8 cellular contexts compared by ENCODE assay signal in the genomic region with DNA sequence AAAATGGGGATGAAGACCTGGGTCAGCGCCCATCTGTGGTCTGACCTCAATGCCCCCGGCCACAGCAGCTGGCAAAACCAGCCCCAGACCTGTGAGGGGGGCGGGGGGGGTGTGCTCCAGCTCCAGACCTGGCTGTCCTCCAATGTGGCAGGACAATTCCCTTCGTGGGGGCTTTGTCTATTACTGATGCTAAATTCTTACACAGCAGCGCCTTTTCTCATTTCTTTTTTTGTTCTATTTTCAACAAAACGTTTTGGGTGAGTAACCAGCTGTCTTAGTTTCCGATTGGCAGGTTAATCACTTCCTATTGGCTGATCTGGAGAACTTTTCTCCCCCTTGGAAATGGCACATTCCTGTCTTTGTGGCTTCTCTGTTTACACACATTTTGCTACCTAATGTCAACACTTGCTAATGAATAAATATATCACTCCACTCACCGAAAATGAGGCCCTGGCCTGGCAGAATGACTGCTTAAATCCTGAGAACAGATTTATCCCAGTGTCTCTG. TPM values are rescaled to one million over a fixed set of nuclear protein-coding genes. Genes with fewer than 3 reads are reported as not detected.
DNase-seq lines count a peak whose midpoint lies in the region; ATAC-seq and TF ChIP-seq lines count a peak whose summit lies in the region.

No MANE protein-coding gene starts in this region.

- H3K27me3 Mint-ChIP-seq in endothelial cell (ENCODE audit: unreplicated experiment): peaks cover 5% of the 10 kb centered on the region
- peaks cover 0 to 37% (median 5%) of the 10 kb centered on the region in 5 donors for H3K27me3 Mint-ChIP-seq in naive thymus-derived CD8-positive, alpha-beta T cell

- no peak for TF ChIP-seq CTCF in endothelial cell (IDR thresholded peaks at IDR 0.05; ENCODE audit: unreplicated experiment)

- peak overlapping the region; percentile 57 for H3K4me3 Mint-ChIP-seq in endothelial cell (ENCODE audit: unreplicated experiment)
- peak overlapping the region in 5 of 10 donors; percentile 28 to 53 (median 48) for H3K4me3 Mint-ChIP-seq in naive thymus-derived CD8-positive, alpha-beta T cell

- peaks cover 64% of the 10 kb centered on the region for H3K4me1 Mint-ChIP-seq in endothelial cell (ENCODE audit: unreplicated experiment)
- H3K4me1 Mint-ChIP-seq in naive thymus-derived CD8-positive, alpha-beta T cell: peaks cover 26 to 80% (median 75%) of the 10 kb centered on the region in 4 donors

- H3K27ac Mint-ChIP-seq in endothelial cell (ENCODE audit: unreplicated experiment): no peak overlapping the region
- peak overlapping the region in 1 of 10 donors; percentile 22 for H3K27ac Mint-ChIP-seq in naive thymus-derived CD8-positive, alpha-beta T cell

- ATAC-seq in GM19395 (IDR thresholded peaks at IDR 0.05; ENCODE audit: unreplicated experiment): no peak
- no peak for ATAC-seq in naive thymus-derived CD8-positive, alpha-beta T cell

- no peaks in the 10 kb centered on the region for H3K9me3 Mint-ChIP-seq in endothelial cell (ENCODE audit: unreplicated experiment)
- H3K9me3 Mint-ChIP-seq in naive thymus-derived CD8-positive, alpha-beta T cell: no peaks in the 10 kb centered on the region

- POLR2A ChIA-PET in naive thymus-derived CD8-positive, alpha-beta T cell (lab: Charles Lee): interaction anchor here (1.2 to 1.5 kb wide), 2 partner anchors 9 to 12 kb away, joined by 3 to 4 read pairs; no protein-coding TSS in a partner anchor

- peak; percentile 57 for DNase-seq in DMS 273 (lab: John Stamatoyannopoulos, UW; ENCODE audit: unreplicated experiment)
- no peak for DNase-seq in DMS 273 treated with DMSO at 0.1 percent for 48 hours (lab: John Stamatoyannopoulos, UW)
- peak; percentile 86 for DNase-seq in NCI-H774 (lab: John Stamatoyannopoulos, UW)
- no peak for DNase-seq in endothelial cell (ENCODE audit: low spot score)
- peak; percentile 96 for DNase-seq in renal cortical epithelial cell (ENCODE audit: low read depth)
- no peak for DNase-seq in activated CD4-positive, alpha-beta T cell treated with anti-CD3 and anti-CD28 coated beads, Interleukin-2, amount 50 U/mL, for 48 hours
- DNase-seq in naive thymus-derived CD8-positive, alpha-beta T cell: no peak

- H3K36me3 Mint-ChIP-seq in endothelial cell (ENCODE audit: low read depth, unreplicated experiment): peaks cover 29% of the 10 kb centered on the region
- peaks cover 0 to 6% (median 2%) of the 10 kb centered on the region in 3 donors for H3K36me3 Mint-ChIP-seq in naive thymus-derived CD8-positive, alpha-beta T cell

RNA-seq across cellular contexts. Expression of a gene that starts 4.4 kb away (rescaled TPM):
- 30.1 TPM for total RNA-seq in endothelial cell (ENCODE audit: unreplicated experiment)
- total RNA-seq in renal cortical epithelial cell: 46.2 and 71.3 TPM in 2 replicates
- total RNA-seq in naive thymus-derived CD8-positive, alpha-beta T cell: 10 to 100 TPM; 30.9 to 32.5 TPM
- 1 to 10 TPM; 2.3 to 4.9 (median 4.8) TPM for polyA plus RNA-seq in naive thymus-derived CD8-positive, alpha-beta T cell

Comparison
In these comparisons a context has a peak if more than half of its experiments do, and no peak if none do; other contexts are left out.
1. DNase-seq: peak in DMS 273 (single experiment), NCI-H774 (single experiment) and renal cortical epithelial cell (single experiment); none in DMS 273 treated with DMSO at 0.1 percent for 48 hours (single experiment), endothelial cell (single experiment), activated CD4-positive, alpha-beta T cell treated with anti-CD3 and anti-CD28 coated beads, Interleukin-2, amount 50 U/mL, for 48 hours (0 of 2) and naive thymus-derived CD8-positive, alpha-beta T cell (0 of 10).